19 cellular contexts compared by ENCODE assay signal in genomic region chr12:5466521-5466960, GRCh38. TPM values are rescaled to one million over a fixed set of nuclear protein-coding genes. Genes with fewer than 3 reads are reported as not detected.
DNase-seq lines count a peak whose midpoint lies in the region; ATAC-seq and TF ChIP-seq lines count a peak whose summit lies in the region.
"Had no signal": no experiment of that assay in that cellular context is flagged by ENCODE, and none has a peak within 500 bp of the region (broad histone marks: within the 10 kb centered on the region; RNA-seq: fewer than 3 reads in every experiment).

No MANE protein-coding gene starts in this region.

- ATAC-seq in foreskin keratinocyte: peak; percentile 62
- no peak for ATAC-seq in GM19023 (IDR thresholded peaks at IDR 0.05; ENCODE audit: unreplicated experiment)
- ATAC-seq in WTC11: no peak
- no peak for ATAC-seq in stimulated activated naive CD8-positive, alpha-beta T cell treated with anti-CD3 and anti-CD28 coated beads, Interleukin-15, Interleukin-2, amounts not matched to agents 100 U/mL and 50 U/mL, for 24 hours
- ATAC-seq: Right ventricle myocardium inferior had no signal

- H3K4me1 ChIP-seq in foreskin keratinocyte (peaks cover 9% of the 10 kb centered on the region), right atrium auricular region (no peaks in the 10 kb centered on the region)
- H3K4me1 ChIP-seq: BLaER1 treated with 17β-estradiol and CSF1 and Interleukin-3, amounts not matched to agents 10 nM and 100 nM had no signal

- CTCF ChIA-PET in WTC11 (lab: Charles Lee): no interaction called here

- TF ChIP-seq CTCF in HFFc6 (IDR thresholded peaks at IDR 0.05) (no peak), foreskin keratinocyte (conservative IDR thresholded peaks at IDR 0.05) (no peak), type B pancreatic cell (conservative IDR thresholded peaks at IDR 0.05) (no peak), WTC11 (IDR thresholded peaks at IDR 0.05) (no peak), right atrium auricular region (IDR thresholded peaks at IDR 0.05) (no peak)

- peak; percentile 48 for DNase-seq in AG20443 (ENCODE audit: low spot score)
- peak; percentile 12 for DNase-seq in HFFc6
- peak; percentile 60 to 79 for DNase-seq in foreskin keratinocyte
- DNase-seq in type B pancreatic cell (ENCODE audit: extremely low spot score, unreplicated experiment): no peak
- DNase-seq in WTC11 (ENCODE audit: low spot score): no peak
- DNase-seq in stimulated activated naive CD8-positive, alpha-beta T cell treated with anti-CD3 and anti-CD28 coated beads, Interleukin-15, Interleukin-2, amounts not matched to agents 100 U/mL and 50 U/mL, for 24 hours: no peak
- DNase-seq in right atrium auricular region (ENCODE audit: low spot score): no peak
- DNase-seq: ACHN, DMS79 treated with DMSO at 0.1 percent for 48 hours, GF-D8, MG63, NCI-H1092 treated with DMSO at 0.1 percent for 48 hours, NCI-H1694, NCI-H2107, NCI-H226, NCI-H524 treated with DMSO at 0.1 percent for 48 hours had no signal

- H3K4me3 ChIP-seq in right atrium auricular region: no peak overlapping the region
- H3K4me3 ChIP-seq: BLaER1 treated with 17β-estradiol and CSF1 and Interleukin-3, amounts not matched to agents 10 nM and 100 nM; MG63 had no signal

- H3K27ac Mint-ChIP-seq in HFFc6 (peak overlapping the region; percentile 88), type B pancreatic cell (peak overlapping the region; percentile 16), WTC11 (no peak overlapping the region)

- no peaks in the 10 kb centered on the region for H3K9me3 ChIP-seq in right atrium auricular region
- H3K9me3 ChIP-seq: BLaER1 treated with 17β-estradiol and CSF1 and Interleukin-3, amounts not matched to agents 10 nM and 100 nM; MG63 had no signal

- POLR2A ChIA-PET in WTC11 (lab: Charles Lee): no interaction called here

- H3K9me3 Mint-ChIP-seq in HFFc6: no peaks in the 10 kb centered on the region; the same call in 1 of the 2 replicates
- H3K9me3 Mint-ChIP-seq in type B pancreatic cell: no peaks in the 10 kb centered on the region
- H3K9me3 Mint-ChIP-seq in WTC11: peaks cover 6% of the 10 kb centered on the region

- H3K27me3 ChIP-seq in foreskin keratinocyte (no peaks in the 10 kb centered on the region), right atrium auricular region (no peaks in the 10 kb centered on the region)
- H3K27me3 ChIP-seq: BLaER1 treated with 17β-estradiol and CSF1 and Interleukin-3, amounts not matched to agents 10 nM and 100 nM; MG63 had no signal

- H3K27me3 Mint-ChIP-seq in HFFc6 (ENCODE audit: insufficient read depth) (peaks cover 2% of the 10 kb centered on the region), type B pancreatic cell (peaks cover 6% of the 10 kb centered on the region), WTC11 (ENCODE audit: low read depth) (no peaks in the 10 kb centered on the region)

- no peaks in the 10 kb centered on the region for H3K36me3 ChIP-seq in right atrium auricular region
- H3K36me3 ChIP-seq: BLaER1 treated with 17β-estradiol and CSF1 and Interleukin-3, amounts not matched to agents 10 nM and 100 nM; MG63 had no signal

- peaks cover 61% of the 10 kb centered on the region for H3K4me1 Mint-ChIP-seq in HFFc6 (ENCODE audit: low read depth)
- H3K4me1 Mint-ChIP-seq in type B pancreatic cell (ENCODE audit: unreplicated experiment): peaks cover 7% of the 10 kb centered on the region
- peaks cover 12% of the 10 kb centered on the region for H3K4me1 Mint-ChIP-seq in WTC11

- H3K36me3 Mint-ChIP-seq in HFFc6 (ENCODE audit: low read depth) (peaks cover 13% of the 10 kb centered on the region), type B pancreatic cell (peaks cover 23% of the 10 kb centered on the region), WTC11 (no peaks in the 10 kb centered on the region)

- peak overlapping the region; percentile 29 for H3K27ac ChIP-seq in foreskin keratinocyte
- H3K27ac ChIP-seq in right atrium auricular region: no peak overlapping the region
- H3K27ac ChIP-seq: BLaER1 treated with 17β-estradiol and CSF1 and Interleukin-3, amounts not matched to agents 10 nM and 100 nM had no signal

- peak overlapping the region; percentile 68 for H3K4me3 Mint-ChIP-seq in HFFc6
- H3K4me3 Mint-ChIP-seq in type B pancreatic cell: no peak overlapping the region
- H3K4me3 Mint-ChIP-seq in WTC11: no peak overlapping the region

TF ChIP-seq in WTC11, 78 proteins besides CTCF, POLR2A, EP300 and RAD21:
- no peak for TF ChIP-seq IRF2 (CRISPR knock-in tag; IDR thresholded peaks at IDR 0.05; ENCODE audit: borderline replicate concordance, low read depth)
- no peak for TF ChIP-seq CREM (CRISPR knock-in tag; IDR thresholded peaks at IDR 0.05)

RNA-seq across cellular contexts. Expression of gene NTF3, which starts 34.6 kb away (rescaled TPM):
- total RNA-seq in HFFc6 (2021; fragmentation: NEBNext Ultra II Directional; extraction: Animal tissue kit (Norgen Biotek cat#: 25700)): 1 to 10 TPM; 5.2 to 9.5 (median 8.6) TPM
- total RNA-seq in foreskin keratinocyte: not detected in 2 replicates
- polyA plus RNA-seq in foreskin keratinocyte: not detected in 2 replicates
- total RNA-seq in type B pancreatic cell (ENCODE audit: low replicate concordance): 13.0 and 16.7 TPM in 2 replicates
- 1.2 to 1.5 TPM (median 1.3 TPM) in 3 replicates for total RNA-seq in WTC11 (2021)
- under 1 TPM; 0.63 to 0.67 TPM for total RNA-seq in right atrium auricular region

Comparison
In these comparisons a context has a peak if more than half of its experiments do, and no peak if none do; other contexts are left out.
1. DNase-seq: peak in AG20443 (single experiment), HFFc6 (single experiment) and foreskin keratinocyte (2 of 2); none in type B pancreatic cell (single experiment), WTC11 (single experiment), stimulated activated naive CD8-positive, alpha-beta T cell treated with anti-CD3 and anti-CD28 coated beads, Interleukin-15, Interleukin-2, amounts not matched to agents 100 U/mL and 50 U/mL, for 24 hours (single experiment) and right atrium auricular region (single experiment).